9 cellular contexts compared by ENCODE assay signal in genomic region chr14:58572092-58572853, GRCh38.
A peak's percentile ranks its signal among the peaks of the same experiment; 100 is the strongest.
DNase-seq lines count a peak whose midpoint lies in the region; ATAC-seq and TF ChIP-seq lines count a peak whose summit lies in the region.
"Had no signal": no experiment of that assay in that cellular context is flagged by ENCODE, and none has a peak within 500 bp of the region (broad histone marks: within the 10 kb centered on the region; RNA-seq: fewer than 3 reads in every experiment).

No MANE protein-coding gene starts in this region.

- H3K27ac Mint-ChIP-seq in naive thymus-derived CD4-positive, alpha-beta T cell, result peak overlapping the region; percentile 74 to 96 (median 93)

- H3K27ac ChIP-seq in PC-3 (ENCODE audit: low read length) (no peak overlapping the region), thoracic aorta (peak overlapping the region; percentile 11 to 21), left ventricle myocardium inferior (replicated peaks) (no peak overlapping the region)
- H3K27ac ChIP-seq in naive thymus-derived CD4-positive, alpha-beta T cell (ENCODE audit: low read depth, low read length), result peak overlapping the region; percentile 40

- no peak overlapping the region for H3K4me3 ChIP-seq in PC-3 (ENCODE audit: low read length)
- no peak overlapping the region for H3K4me3 ChIP-seq in naive thymus-derived CD4-positive, alpha-beta T cell (ENCODE audit: low read length)
- H3K4me3 ChIP-seq in thoracic aorta, result no peak overlapping the region
- H3K4me3 ChIP-seq in left ventricle myocardium inferior, result no peak overlapping the region
- H3K4me3 ChIP-seq: lung had no signal

- H3K9me3 Mint-ChIP-seq in naive thymus-derived CD4-positive, alpha-beta T cell, result peaks cover 0 to 2% (median 0%) of the 10 kb centered on the region in 11 donors

- no peaks in the 10 kb centered on the region for H3K36me3 Mint-ChIP-seq in naive thymus-derived CD4-positive, alpha-beta T cell

- no peaks in the 10 kb centered on the region for H3F3A ChIP-seq in PC-3 (ENCODE audit: low read length, unreplicated experiment)

- CTCF ChIA-PET in PC-3 (lab: Charles Lee), result interaction anchor here (0.5 to 1.6 kb wide), 2 partner anchors 40 to 71 kb away, joined by 4 to 5 read pairs; no protein-coding TSS in a partner anchor
- CTCF ChIA-PET in naive thymus-derived CD4-positive, alpha-beta T cell (lab: Charles Lee), result interaction anchor here (1.2 kb wide), 4 partner anchors 26 to 71 kb away, joined by 3 to 5 read pairs (median 4); no protein-coding TSS in a partner anchor

- peaks cover 23% of the 10 kb centered on the region; the same call in 1 of the 2 replicates for H3K27me3 ChIP-seq in PC-3 (ENCODE audit: low read length)
- no peaks in the 10 kb centered on the region for H3K27me3 ChIP-seq in naive thymus-derived CD4-positive, alpha-beta T cell (ENCODE audit: control insufficient read depth in 2 of 2, insufficient read depth in 2 of 2, low read length in 2 of 2)
- H3K27me3 ChIP-seq in thoracic aorta (replicated peaks; ENCODE audit: insufficient read depth), result no peaks in the 10 kb centered on the region
- H3K27me3 ChIP-seq in left ventricle myocardium inferior (ENCODE audit: low read depth), result no peaks in the 10 kb centered on the region

- H3K9me2 ChIP-seq in PC-3 (replicated peaks; ENCODE audit: low read length), result no peaks in the 10 kb centered on the region

- H3K4me3 Mint-ChIP-seq in naive thymus-derived CD4-positive, alpha-beta T cell, result peak overlapping the region; percentile 35 to 83 (median 70)

- H3K27me3 Mint-ChIP-seq in naive thymus-derived CD4-positive, alpha-beta T cell, result no peaks in the 10 kb centered on the region

- H2AFZ ChIP-seq in PC-3 (ENCODE audit: low read length), result peak overlapping the region; percentile 24; the same call in 1 of the 2 replicates

- H3K4me1 Mint-ChIP-seq in naive thymus-derived CD4-positive, alpha-beta T cell, result peaks cover 14 to 67% (median 51%) of the 10 kb centered on the region in 7 donors

- H3K36me3 ChIP-seq in PC-3 (ENCODE audit: low read depth, low read length), result no peaks in the 10 kb centered on the region
- no peaks in the 10 kb centered on the region for H3K36me3 ChIP-seq in naive thymus-derived CD4-positive, alpha-beta T cell (ENCODE audit: control insufficient read depth in 2 of 3, insufficient read depth in 3 of 3, low read length in 3 of 3)
- H3K36me3 ChIP-seq in thoracic aorta, result no peaks in the 10 kb centered on the region
- H3K36me3 ChIP-seq in left ventricle myocardium inferior, result no peaks in the 10 kb centered on the region

- no peaks in the 10 kb centered on the region for H3K79me2 ChIP-seq in PC-3 (ENCODE audit: low read length)

- no peak for TF ChIP-seq CTCF in PC-3 (conservative IDR thresholded peaks at IDR 0.05; ENCODE audit: low read depth, low read length)
- no peak for TF ChIP-seq CTCF in thoracic aorta (IDR thresholded peaks at IDR 0.05)
- no peak for TF ChIP-seq CTCF in left ventricle myocardium inferior (IDR thresholded peaks at IDR 0.05; ENCODE audit: borderline replicate concordance)

- H3K4me2 ChIP-seq in PC-3 (ENCODE audit: low read length), result no peak overlapping the region

- no peaks in the 10 kb centered on the region for H4K20me1 ChIP-seq in PC-3 (ENCODE audit: low read length)

- intact Hi-C loops in PC-3 (cut with micrococcal nuclease), result no loop called here
- intact Hi-C loops in naive thymus-derived CD4-positive, alpha-beta T cell (cut with micrococcal nuclease), result loop anchor here (1.0 to 5.0 kb wide), 9 partner anchors 26 to 1675 kb away; partner anchors contain the start of genes DACT1 (in 2 of the 2), ARID4A (in 1 of the 2), DAAM1 (in 1 of the 2) and JKAMP (in 1 of the 2)
- intact Hi-C loops in left ventricle myocardium inferior (cut with micrococcal nuclease), result no loop called here

- DNase-seq in PC-3 (peak; percentile 68), thoracic aorta (ENCODE audit: low spot score) (no peak), RPMI8226 (no peak), left ventricle myocardium inferior (no peak)
- peak; percentile 66 for DNase-seq in activated naive CD4-positive, alpha-beta T cell treated with anti-CD3 and anti-CD28 coated beads, Interleukin-2, amount 50 U/mL, for 16 hours
- DNase-seq in naive thymus-derived CD4-positive, alpha-beta T cell, result peak in 8 of 9 donors; percentile 41 to 80 (median 69)
- DNase-seq: MV-4-11 had no signal

- H3K9ac ChIP-seq in PC-3 (ENCODE audit: low read length), result no peak overlapping the region

- no TSS peak for BruUV-seq in PC-3 (replicated peaks; lab: Mats Ljungman, UMichigan)

- H3K9me3 ChIP-seq in PC-3 (ENCODE audit: low read length) (no peaks in the 10 kb centered on the region), thoracic aorta (no peaks in the 10 kb centered on the region), left ventricle myocardium inferior (replicated peaks) (no peaks in the 10 kb centered on the region)
- H3K9me3 ChIP-seq in naive thymus-derived CD4-positive, alpha-beta T cell (ENCODE audit: control insufficient read depth in 2 of 3, low read length in 3 of 3), result no peaks in the 10 kb centered on the region

- POLR2A ChIA-PET in PC-3 (lab: Charles Lee; ENCODE audit: unreplicated experiment), result no interaction called here
- POLR2A ChIA-PET in naive thymus-derived CD4-positive, alpha-beta T cell (lab: Charles Lee), result interaction anchor here (0.5 to 1.2 kb wide), 6 partner anchors 11 to 82 kb away, joined by 3 to 10 read pairs (median 4); partner anchors contain the start of gene DACT1

- peaks cover 4% of the 10 kb centered on the region; the same call in 1 of the 2 replicates for H3K4me1 ChIP-seq in PC-3 (ENCODE audit: insufficient read depth, low read length)
- peaks cover 0 to 33% of the 10 kb centered on the region in 2 donors for H3K4me1 ChIP-seq in naive thymus-derived CD4-positive, alpha-beta T cell (ENCODE audit: control insufficient read depth in 2 of 2, insufficient read depth in 2 of 2, low read length in 2 of 2)
- peaks cover 0 to 10% of the 10 kb centered on the region in 2 donors for H3K4me1 ChIP-seq in thoracic aorta (ENCODE audit: control insufficient read depth in 1 of 2, low read depth in 2 of 2)
- H3K4me1 ChIP-seq in left ventricle myocardium inferior, result no peaks in the 10 kb centered on the region

- peak; percentile 81 for ATAC-seq in PC-3
- ATAC-seq in naive thymus-derived CD4-positive, alpha-beta T cell, result peak; percentile 87
- no peak for ATAC-seq in thoracic aorta (ENCODE audit: insufficient number of reproducible peaks, low FRiP score, low read depth)
- ATAC-seq in GM19328 (IDR thresholded peaks at IDR 0.05; ENCODE audit: unreplicated experiment), result no peak

Comparison
In these comparisons a context has a peak if more than half of its experiments do, and no peak if none do; other contexts are left out.
1. ATAC-seq: peak in PC-3 (single experiment) and naive thymus-derived CD4-positive, alpha-beta T cell (single experiment); none in thoracic aorta (single experiment) and GM19328 (single experiment).
2. DNase-seq: peak in PC-3 (single experiment), activated naive CD4-positive, alpha-beta T cell treated with anti-CD3 and anti-CD28 coated beads, Interleukin-2, amount 50 U/mL, for 16 hours (single experiment) and naive thymus-derived CD4-positive, alpha-beta T cell (8 of 9); none in thoracic aorta (single experiment), RPMI8226 (single experiment) and left ventricle myocardium inferior (single experiment).
3. H3K27ac ChIP-seq: peak in naive thymus-derived CD4-positive, alpha-beta T cell (single experiment) and thoracic aorta (2 of 2); none in PC-3 (single experiment) and left ventricle myocardium inferior (single experiment).
4. intact Hi-C loops: an anchor here in naive thymus-derived CD4-positive, alpha-beta T cell (1.0 to 5.0 kb wide); none called in PC-3 and left ventricle myocardium inferior.